Comparison of ENCODE assay signal across 18 cellular contexts in the genomic region with DNA sequence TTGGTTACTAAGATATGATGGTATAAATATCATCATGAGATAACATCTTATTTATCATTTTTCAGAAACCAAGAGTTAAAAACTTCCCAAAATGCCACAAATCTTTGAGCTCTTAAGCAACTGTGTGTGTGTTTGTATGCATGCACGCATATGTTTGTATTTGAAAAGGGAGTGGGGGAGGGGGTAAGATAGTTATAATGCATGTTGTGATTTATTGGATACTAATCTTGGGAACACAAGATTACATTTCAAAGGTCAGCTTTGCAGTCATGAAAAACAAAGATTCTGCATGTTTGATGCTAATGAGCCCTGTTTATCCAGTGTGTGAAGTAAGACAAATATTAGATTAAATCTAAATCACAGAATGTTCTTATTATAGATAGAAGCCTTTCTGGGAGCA.
"Had no signal": no experiment of that assay in that cellular context is flagged by ENCODE, and none has a peak within 500 bp of the region (broad histone marks: within the 10 kb centered on the region; RNA-seq: fewer than 3 reads in every experiment).

No MANE protein-coding gene starts in this region.

- FAIRE-seq: keratinocyte had no signal

- H3K9me3 ChIP-seq: colonic mucosa, heart right ventricle, left ventricle myocardium inferior, right atrium auricular region, tibial nerve, upper lobe of right lung, vagina had no signal

- H3K4me3 ChIP-seq: colonic mucosa, heart right ventricle, left ventricle myocardium inferior, lung, right atrium auricular region, tibial nerve, upper lobe of right lung, vagina had no signal

- H3K27ac ChIP-seq: colonic mucosa, heart right ventricle, left ventricle myocardium inferior, right atrium auricular region, tibial nerve, upper lobe of right lung, vagina had no signal

- H3K4me1 ChIP-seq: upper lobe of right lung, vagina had no signal

- H3K36me3 ChIP-seq: colonic mucosa, heart right ventricle, left ventricle myocardium inferior, right atrium auricular region, tibial nerve, upper lobe of right lung, vagina had no signal

- DNase-seq: colonic mucosa; dermis blood vessel endothelial cell; heart right ventricle; hypothalamus; left ventricle myocardium inferior; mesendoderm; naive thymus-derived CD4-positive, alpha-beta T cell; nephron progenitor cell; posterior cingulate gyrus; stimulated activated CD4-positive, alpha-beta T cell treated with anti-CD3 and anti-CD28 coated beads, Interleukin-4, amount 100 ng/mL, for 1 hour; stimulated activated CD8-positive, alpha-beta memory T cell treated with anti-CD3 and anti-CD28 coated beads, Interleukin-4, amount 100 ng/mL, for 48 hours; upper lobe of right lung had no signal

- H3K27me3 ChIP-seq: colonic mucosa, heart right ventricle, right atrium auricular region, tibial nerve, upper lobe of right lung, vagina had no signal

- ATAC-seq: heart right ventricle; naive thymus-derived CD4-positive, alpha-beta T cell; stimulated activated effector memory CD8-positive, alpha-beta T cell treated with anti-CD3 and anti-CD28 coated beads, Interleukin-12 subunit alpha, Interleukin-12 subunit beta, amount 100 ng/mL, for 72 hours; upper lobe of right lung had no signal
